16 cellular contexts compared by ENCODE assay signal in the genomic region with DNA sequence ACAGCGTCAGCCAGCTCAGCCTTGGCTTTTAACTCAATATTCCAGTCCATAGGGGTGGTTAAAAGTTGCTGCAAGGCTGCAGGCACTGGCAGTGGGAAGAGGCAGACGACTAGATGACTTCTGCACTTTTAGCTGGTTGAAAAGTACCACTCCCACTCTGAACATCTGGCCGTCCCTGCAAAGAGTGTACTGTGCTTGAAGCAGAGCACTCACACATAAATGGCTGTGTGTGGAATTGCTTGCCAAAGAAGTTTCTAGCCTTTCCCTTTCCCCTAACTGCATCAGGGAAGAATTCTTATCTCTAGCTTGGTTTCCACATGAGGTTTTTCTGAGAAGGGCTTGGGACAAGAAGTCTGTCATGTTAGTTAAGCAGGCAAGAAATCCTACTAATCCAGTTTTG. TPM values are rescaled to one million over a fixed set of nuclear protein-coding genes. Genes with fewer than 3 reads are reported as not detected.
DNase-seq lines count a peak whose midpoint lies in the region; ATAC-seq and TF ChIP-seq lines count a peak whose summit lies in the region.
"Had no signal": no experiment of that assay in that cellular context is flagged by ENCODE, and none has a peak within 500 bp of the region (broad histone marks: within the 10 kb centered on the region; RNA-seq: fewer than 3 reads in every experiment).

No MANE protein-coding gene starts in this region.

- H3K4me1 ChIP-seq in ascending aorta (peaks cover 3 to 23% of the 10 kb centered on the region in 2 donors), heart left ventricle (peaks cover 0 to 53% (median 27%) of the 10 kb centered on the region in 12 donors), skeletal muscle tissue (ENCODE audit: control insufficient read depth in 3 of 3, insufficient read depth in 3 of 3, low read length in 3 of 3) (peaks cover 9 to 26% (median 26%) of the 10 kb centered on the region in 3 donors), PC-9 (replicated peaks; ENCODE audit: insufficient read depth) (no peaks in the 10 kb centered on the region)

- TF ChIP-seq CTCF in HFFc6 (IDR thresholded peaks at IDR 0.05) (no peak), ascending aorta (IDR thresholded peaks at IDR 0.05) (no peak), heart left ventricle (IDR thresholded peaks at IDR 0.05) (no peak), PC-9 (conservative IDR thresholded peaks at IDR 0.05) (no peak)

- no peak overlapping the region for H3K4me3 Mint-ChIP-seq in HFFc6
- H3K4me3 Mint-ChIP-seq: activated CD4-positive, alpha-beta T cell treated with anti-CD3 and anti-CD28 coated beads, Interleukin-2, amount 10 ng/mL, durations not matched to agents 7 days and 5 days; activated T-helper 1 cell treated with anti-CD3 and anti-CD28 coated beads, Interleukin-12 subunit alpha, Interleukin-12 subunit beta, Interleukin-2, Interleukin-4 antibody, amounts not matched to agents 30 ng/mL and 10 ng/mL and 1 ng/mL, durations not matched to agents 14 hours and 24 hours and 36 hours had no signal

- no peaks in the 10 kb centered on the region for H3K27me3 Mint-ChIP-seq in HFFc6 (ENCODE audit: insufficient read depth)

- H3K36me3 Mint-ChIP-seq in HFFc6 (ENCODE audit: low read depth) = peaks cover 36% of the 10 kb centered on the region

- H4K20me1 ChIP-seq in PC-9 (ENCODE audit: insufficient read depth) = peaks cover 5% of the 10 kb centered on the region; the same call in 1 of the 2 replicates

- DNase-seq in HFFc6 (no peak), ascending aorta (ENCODE audit: low spot score in 2 of 2) (no peak), heart left ventricle (peak in 4 of 5 donors; percentile 59 to 76 (median 67)), PC-9 (no peak)
- DNase-seq in effector CD8-positive, alpha-beta T cell (lab: John Stamatoyannopoulos, UW) = no peak
- DNase-seq in NK-92 treated with Interleukin-12 subunit alpha and Interleukin-12 subunit beta, amount 100 ng/mL, for 24 hours (lab: John Stamatoyannopoulos, UW) = no peak
- DNase-seq: activated CD4-positive, alpha-beta T cell treated with anti-CD3 and anti-CD28 coated beads, Interleukin-2, amount 10 ng/mL, durations not matched to agents 7 days and 5 days; KG1; NCI-H1417 treated with DMSO at 0.1 percent for 48 hours; NCI-H446 treated with DMSO at 0.1 percent for 48 hours; occipital lobe had no signal

- TF ChIP-seq POLR2A in heart left ventricle (IDR thresholded peaks at IDR 0.05) = peak in 1 of 2 donors; percentile 21

- H3K9me3 Mint-ChIP-seq in HFFc6 = no peaks in the 10 kb centered on the region
- H3K9me3 Mint-ChIP-seq: activated CD4-positive, alpha-beta T cell treated with anti-CD3 and anti-CD28 coated beads, Interleukin-2, amount 10 ng/mL, durations not matched to agents 7 days and 5 days; activated T-helper 1 cell treated with anti-CD3 and anti-CD28 coated beads, Interleukin-12 subunit alpha, Interleukin-12 subunit beta, Interleukin-2, Interleukin-4 antibody, amounts not matched to agents 30 ng/mL and 10 ng/mL and 1 ng/mL, durations not matched to agents 14 hours and 24 hours and 36 hours had no signal

- peaks cover 56% of the 10 kb centered on the region for H3F3A ChIP-seq in PC-9 (ENCODE audit: insufficient read depth, low read depth)

- H3K27ac ChIP-seq in ascending aorta = peak overlapping the region; percentile 11 to 39
- peak overlapping the region in 11 of 12 donors; percentile 33 to 95 (median 83) for H3K27ac ChIP-seq in heart left ventricle
- H3K27ac ChIP-seq in skeletal muscle tissue (ENCODE audit: low read depth, low read length) = peak overlapping the region; percentile 41
- H3K27ac ChIP-seq in PC-9 = no peak overlapping the region

- H3K9me3 ChIP-seq in ascending aorta = no peaks in the 10 kb centered on the region
- no peaks in the 10 kb centered on the region for H3K9me3 ChIP-seq in heart left ventricle
- no peaks in the 10 kb centered on the region for H3K9me3 ChIP-seq in skeletal muscle tissue (ENCODE audit: control insufficient read depth in 3 of 3, low read length in 3 of 3)
- H3K9me3 ChIP-seq in PC-9 (ENCODE audit: insufficient read depth, low read depth) = no peaks in the 10 kb centered on the region
- H3K9me3 ChIP-seq: BLaER1 treated with 17β-estradiol and CSF1 and Interleukin-3, amounts not matched to agents 10 nM and 100 nM; suprapubic skin had no signal

- H3K9me2 ChIP-seq in PC-9 (ENCODE audit: insufficient read depth) = no peaks in the 10 kb centered on the region

- peak; percentile 29 to 71 (median 50) for ATAC-seq in heart left ventricle
- ATAC-seq in HG03439 (IDR thresholded peaks at IDR 0.05; ENCODE audit: unreplicated experiment) = no peak

- intact Hi-C loops in ascending aorta (cut with DNase I) (no loop called here), heart left ventricle (cut with DNase I) (loop anchor here in 1 of 10 donors (10.0 kb wide), 1 partner anchor 52 kb away; no protein-coding TSS in a partner anchor), PC-9 (cut with micrococcal nuclease; ENCODE audit: unreplicated experiment) (no loop called here)

- peaks cover 54 to 58% of the 10 kb centered on the region in 2 donors for H3K36me3 ChIP-seq in ascending aorta
- H3K36me3 ChIP-seq in heart left ventricle = peaks cover 0 to 61% (median 55%) of the 10 kb centered on the region in 9 donors
- H3K36me3 ChIP-seq in skeletal muscle tissue (ENCODE audit: control insufficient read depth in 3 of 3, insufficient read depth in 3 of 3, low read length in 3 of 3) = peaks cover 19 to 35% (median 27%) of the 10 kb centered on the region in 3 donors
- peaks cover 29% of the 10 kb centered on the region for H3K36me3 ChIP-seq in PC-9 (ENCODE audit: low read depth)

- H3K4me1 Mint-ChIP-seq in HFFc6 (ENCODE audit: low read depth) = peaks cover 49% of the 10 kb centered on the region

- H3K4me2 ChIP-seq in PC-9 = no peak overlapping the region
- H3K4me2 ChIP-seq: BLaER1 treated with 17β-estradiol and CSF1 and Interleukin-3, amounts not matched to agents 10 nM and 100 nM had no signal

- H3K27me3 ChIP-seq in ascending aorta (no peaks in the 10 kb centered on the region), heart left ventricle (no peaks in the 10 kb centered on the region), skeletal muscle tissue (ENCODE audit: control insufficient read depth in 3 of 3, insufficient read depth in 3 of 3, low read length in 3 of 3) (no peaks in the 10 kb centered on the region), PC-9 (ENCODE audit: insufficient read depth, low read depth) (0 out of 2 replicates have a peak, but pooled peaks cover 5% of the 10 kb centered on the region)
- H3K27me3 ChIP-seq: suprapubic skin had no signal

- 48 to 61% (median 54%) methylated on average over 3 of the region's 3 CpGs for WGBS in heart left ventricle, 4 donors

- CTCF ChIA-PET in PC-9 (lab: Charles Lee) = no interaction called here

- no peak overlapping the region for H3K4me3 ChIP-seq in ascending aorta
- H3K4me3 ChIP-seq in heart left ventricle = peak overlapping the region in 1 of 12 donors; percentile 19
- no peak overlapping the region for H3K4me3 ChIP-seq in skeletal muscle tissue (ENCODE audit: low read length in 3 of 3)
- no peak overlapping the region for H3K4me3 ChIP-seq in PC-9
- H3K4me3 ChIP-seq: BLaER1 treated with 17β-estradiol and CSF1 and Interleukin-3, amounts not matched to agents 10 nM and 100 nM; suprapubic skin had no signal

- H3K79me2 ChIP-seq in PC-9 (ENCODE audit: low read depth) = no peaks in the 10 kb centered on the region

- H3K27ac Mint-ChIP-seq in HFFc6 = peak overlapping the region; percentile 13
- H3K27ac Mint-ChIP-seq: activated CD4-positive, alpha-beta T cell treated with anti-CD3 and anti-CD28 coated beads, Interleukin-2, amount 10 ng/mL, durations not matched to agents 7 days and 5 days; activated T-helper 1 cell treated with anti-CD3 and anti-CD28 coated beads, Interleukin-12 subunit alpha, Interleukin-12 subunit beta, Interleukin-2, Interleukin-4 antibody, amounts not matched to agents 30 ng/mL and 10 ng/mL and 1 ng/mL, durations not matched to agents 14 hours and 24 hours and 36 hours had no signal

- H3K9ac ChIP-seq in skeletal muscle tissue (ENCODE audit: low read depth in 1 of 3, low read length in 3 of 3) = no peak overlapping the region
- H3K9ac ChIP-seq: BLaER1 treated with 17β-estradiol and CSF1 and Interleukin-3, amounts not matched to agents 10 nM and 100 nM had no signal

- no TSS peak for BruUV-seq in PC-9 (replicated peaks; lab: Mats Ljungman, UMichigan)

- POLR2A ChIA-PET in PC-9 (lab: Charles Lee; ENCODE audit: unreplicated experiment) = no interaction called here

- H2AFZ ChIP-seq in PC-9 = no peak overlapping the region

RNA-seq across cellular contexts. Expression of a gene that starts 5.1 kb away (rescaled TPM):
- total RNA-seq in HFFc6 (2021; fragmentation: NEBNext Ultra II Directional; extraction: Animal tissue kit (Norgen Biotek cat#: 25700)) = 100 to 1,000 TPM; 106 to 121 (median 114) TPM
- total RNA-seq in ascending aorta = 200 TPM
- 100 to 1,000 TPM in 7 of 9 donors, 10 to 100 TPM in 2; 86.0 to 124 (median 113) TPM for total RNA-seq in heart left ventricle
- polyA plus RNA-seq in heart left ventricle = 100 to 1,000 TPM; 104 to 129 TPM
- 54.8 TPM for total RNA-seq in skeletal muscle tissue
- total RNA-seq in PC-9 (2021) = 122 and 125 TPM in 2 replicates

RNA-seq across cellular contexts. Expression of a gene that starts 30.1 kb away (rescaled TPM):
- total RNA-seq in HFFc6 (2021; fragmentation: NEBNext Ultra II Directional; extraction: Animal tissue kit (Norgen Biotek cat#: 25700)) = 100 to 1,000 TPM; 271 to 331 (median 319) TPM
- total RNA-seq in ascending aorta (93.8 TPM), heart left ventricle (100 to 1,000 TPM in 4 of 9 donors, 10 to 100 TPM in 5; 87.6 to 127 (median 99.6) TPM), skeletal muscle tissue (61.1 TPM), PC-9 (2021) (79.8 and 105 TPM in 2 replicates)
- polyA plus RNA-seq in heart left ventricle = 100 to 1,000 TPM in 1 of 2 donors, 10 to 100 TPM in 1; 53.1 to 107 TPM

RNA-seq across cellular contexts. Expression of a gene that starts 36.6 kb away (rescaled TPM):
- total RNA-seq in HFFc6 (2021; fragmentation: NEBNext Ultra II Directional; extraction: Animal tissue kit (Norgen Biotek cat#: 25700)) = 10 to 100 TPM; 17.3 to 22.4 (median 20.2) TPM
- total RNA-seq in ascending aorta (34.9 TPM), heart left ventricle (10 to 100 TPM; 14.7 to 39.0 (median 21.7) TPM), skeletal muscle tissue (26.6 TPM), PC-9 (2021) (19.2 and 22.1 TPM in 2 replicates)
- 10 to 100 TPM; 22.9 to 29.1 TPM for polyA plus RNA-seq in heart left ventricle

Comparison
In these comparisons a context has a peak if more than half of its experiments do, and no peak if none do; other contexts are left out.
1. DNase-seq: peak in heart left ventricle (4 of 5); none in HFFc6 (single experiment), ascending aorta (0 of 2), effector CD8-positive, alpha-beta T cell (single experiment), PC-9 (0 of 2) and NK-92 treated with Interleukin-12 subunit alpha and Interleukin-12 subunit beta, amount 100 ng/mL, for 24 hours (single experiment).